19 cellular contexts compared by ENCODE assay signal in the genomic region with DNA sequence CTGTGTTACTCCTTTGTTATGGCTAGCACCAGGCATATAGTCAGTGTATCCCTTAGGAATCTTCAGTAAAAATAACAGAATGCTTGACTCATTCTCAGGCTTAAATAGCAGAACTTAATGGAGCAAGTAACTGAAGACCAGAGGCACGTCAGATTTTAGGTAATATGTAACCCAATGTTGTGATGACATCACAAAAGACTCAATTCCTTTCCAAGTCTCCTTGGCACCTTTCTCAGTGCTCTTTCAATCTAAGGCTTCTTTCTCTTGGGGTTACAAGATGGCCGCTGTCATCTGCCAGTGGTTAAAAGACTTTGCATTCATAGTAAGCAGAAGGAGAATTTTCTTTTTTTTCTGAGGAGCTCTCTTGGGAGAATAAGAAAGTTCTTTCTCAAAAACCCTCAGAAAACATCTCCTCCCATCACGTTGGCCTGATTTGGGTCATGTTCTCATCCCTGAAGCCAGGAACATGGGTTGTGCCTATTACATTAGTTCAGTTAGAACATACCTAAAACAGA. TPM values are rescaled to one million over a fixed set of nuclear protein-coding genes. Genes with fewer than 3 reads are reported as not detected.
A peak's percentile ranks its signal among the peaks of the same experiment; 100 is the strongest.
DNase-seq lines count a peak whose midpoint lies in the region; ATAC-seq and TF ChIP-seq lines count a peak whose summit lies in the region.
"Had no signal": no experiment of that assay in that cellular context is flagged by ENCODE, and none has a peak within 500 bp of the region (broad histone marks: within the 10 kb centered on the region; RNA-seq: fewer than 3 reads in every experiment).

No MANE protein-coding gene starts in this region.

- peak; percentile 93 for ATAC-seq in left ventricle myocardium superior
- ATAC-seq in GM18505 (IDR thresholded peaks at IDR 0.05; ENCODE audit: unreplicated experiment): no peak
- ATAC-seq in stimulated activated effector memory CD8-positive, alpha-beta T cell treated with anti-CD3 and anti-CD28 coated beads, Interleukin-12 subunit alpha, Interleukin-12 subunit beta, amount 100 ng/mL, for 72 hours: no peak
- ATAC-seq: Panc1 had no signal

- H3K4me3 Mint-ChIP-seq in stimulated activated effector memory CD8-positive, alpha-beta T cell treated with anti-CD3 and anti-CD28 coated beads, Interleukin-12 subunit alpha, Interleukin-12 subunit beta, amount 100 ng/mL, for 72 hours: no peak overlapping the region
- H3K4me3 Mint-ChIP-seq: activated T-helper 1 cell treated with anti-CD3 and anti-CD28 coated beads, Interleukin-12 subunit alpha, Interleukin-12 subunit beta, Interleukin-2, Interleukin-4 antibody, amounts not matched to agents 30 ng/mL and 10 ng/mL and 1 ng/mL, durations not matched to agents 14 hours and 24 hours and 36 hours; CD4-positive, CD25-positive, alpha-beta regulatory T cell; IgD-negative memory B cell had no signal

- TF ChIP-seq POLR2A in GM18505 (IDR thresholded peaks at IDR 0.05; ENCODE audit: borderline replicate concordance, extremely low read depth, insufficient read depth, insufficient read length): no peak

- peak; percentile 10 for DNase-seq in ELR (ENCODE audit: low read depth)
- peak; percentile 70 for DNase-seq in astrocyte of the spinal cord (ENCODE audit: low read depth, low spot score)
- DNase-seq in left ventricle myocardium superior: no peak
- peak; percentile 65 for DNase-seq in skeletal muscle cell (ENCODE audit: low read depth)
- DNase-seq in stimulated activated effector memory CD8-positive, alpha-beta T cell treated with anti-CD3 and anti-CD28 coated beads, Interleukin-12 subunit alpha, Interleukin-12 subunit beta, amount 100 ng/mL, for 72 hours (ENCODE audit: low spot score in 2 of 2): no peak
- no peak for DNase-seq in mesenteric fat pad (ENCODE audit: low spot score)
- no peak for DNase-seq in GM13977 (ENCODE audit: low spot score)
- DNase-seq: amygdala; CD4-positive, CD25-positive, alpha-beta regulatory T cell; cortex of kidney; DND-41; NCI-H2107; NCI-H69 had no signal

- no peaks in the 10 kb centered on the region for H3K9me3 Mint-ChIP-seq in stimulated activated effector memory CD8-positive, alpha-beta T cell treated with anti-CD3 and anti-CD28 coated beads, Interleukin-12 subunit alpha, Interleukin-12 subunit beta, amount 100 ng/mL, for 72 hours
- H3K9me3 Mint-ChIP-seq: activated T-helper 1 cell treated with anti-CD3 and anti-CD28 coated beads, Interleukin-12 subunit alpha, Interleukin-12 subunit beta, Interleukin-2, Interleukin-4 antibody, amounts not matched to agents 30 ng/mL and 10 ng/mL and 1 ng/mL, durations not matched to agents 14 hours and 24 hours and 36 hours had no signal

- in situ Hi-C loops in astrocyte of the spinal cord (cut with HindIII; ENCODE audit: low sequenced_read_pairs) (no loop called here), GM13977 (cut with MboI; ENCODE audit: low pct_unique_long_range_greater_than_20kb, low sequenced_read_pairs, unreplicated experiment) (no loop called here)

- TF ChIP-seq CTCF in astrocyte of the spinal cord (IDR thresholded peaks at IDR 0.05; ENCODE audit: low read depth, low read length) (no peak), GM13977 (IDR thresholded peaks at IDR 0.05; ENCODE audit: extremely low read depth, insufficient read depth, missing control alignments) (no peak)

- no peak overlapping the region for H3K27ac Mint-ChIP-seq in stimulated activated effector memory CD8-positive, alpha-beta T cell treated with anti-CD3 and anti-CD28 coated beads, Interleukin-12 subunit alpha, Interleukin-12 subunit beta, amount 100 ng/mL, for 72 hours
- H3K27ac Mint-ChIP-seq: activated T-helper 1 cell treated with anti-CD3 and anti-CD28 coated beads, Interleukin-12 subunit alpha, Interleukin-12 subunit beta, Interleukin-2, Interleukin-4 antibody, amounts not matched to agents 30 ng/mL and 10 ng/mL and 1 ng/mL, durations not matched to agents 14 hours and 24 hours and 36 hours; IgD-negative memory B cell had no signal

- intact Hi-C loops in left ventricle myocardium superior (cut with micrococcal nuclease): no loop called here

- H3K4me3 ChIP-seq in astrocyte of the spinal cord (ENCODE audit: low read depth, low read length) (no peak overlapping the region), skeletal muscle cell (ENCODE audit: low read depth, low read length) (no peak overlapping the region)
- H3K4me3 ChIP-seq: HAP-1, prostate gland had no signal

- no peaks in the 10 kb centered on the region for H3K4me1 Mint-ChIP-seq in stimulated activated effector memory CD8-positive, alpha-beta T cell treated with anti-CD3 and anti-CD28 coated beads, Interleukin-12 subunit alpha, Interleukin-12 subunit beta, amount 100 ng/mL, for 72 hours
- H3K4me1 Mint-ChIP-seq: CD4-positive, CD25-positive, alpha-beta regulatory T cell; IgD-negative memory B cell had no signal

- no peaks in the 10 kb centered on the region for H3K36me3 Mint-ChIP-seq in stimulated activated effector memory CD8-positive, alpha-beta T cell treated with anti-CD3 and anti-CD28 coated beads, Interleukin-12 subunit alpha, Interleukin-12 subunit beta, amount 100 ng/mL, for 72 hours
- H3K36me3 Mint-ChIP-seq: CD4-positive, CD25-positive, alpha-beta regulatory T cell; IgD-negative memory B cell had no signal

RNA-seq across cellular contexts. Expression of gene DCN, which starts 33.4 kb away (rescaled TPM):
- 741 TPM for total RNA-seq in left ventricle myocardium superior
- 1,241 TPM for total RNA-seq in mesenteric fat pad
- total RNA-seq: activated T-helper 1 cell treated with anti-CD3 and anti-CD28 coated beads, Interleukin-12 subunit alpha, Interleukin-12 subunit beta, Interleukin-2, Interleukin-4 antibody, amounts not matched to agents 30 ng/mL and 10 ng/mL and 1 ng/mL, durations not matched to agents 14 hours and 24 hours and 36 hours; CD4-positive, CD25-positive, alpha-beta regulatory T cell had no signal

Comparison
In these comparisons a context has a peak if more than half of its experiments do, and no peak if none do; other contexts are left out.
1. DNase-seq: peak in ELR (single experiment), astrocyte of the spinal cord (single experiment) and skeletal muscle cell (single experiment); none in left ventricle myocardium superior (single experiment), stimulated activated effector memory CD8-positive, alpha-beta T cell treated with anti-CD3 and anti-CD28 coated beads, Interleukin-12 subunit alpha, Interleukin-12 subunit beta, amount 100 ng/mL, for 72 hours (0 of 2), mesenteric fat pad (single experiment) and GM13977 (single experiment).